13 cellular contexts compared by ENCODE assay signal in the genomic region with DNA sequence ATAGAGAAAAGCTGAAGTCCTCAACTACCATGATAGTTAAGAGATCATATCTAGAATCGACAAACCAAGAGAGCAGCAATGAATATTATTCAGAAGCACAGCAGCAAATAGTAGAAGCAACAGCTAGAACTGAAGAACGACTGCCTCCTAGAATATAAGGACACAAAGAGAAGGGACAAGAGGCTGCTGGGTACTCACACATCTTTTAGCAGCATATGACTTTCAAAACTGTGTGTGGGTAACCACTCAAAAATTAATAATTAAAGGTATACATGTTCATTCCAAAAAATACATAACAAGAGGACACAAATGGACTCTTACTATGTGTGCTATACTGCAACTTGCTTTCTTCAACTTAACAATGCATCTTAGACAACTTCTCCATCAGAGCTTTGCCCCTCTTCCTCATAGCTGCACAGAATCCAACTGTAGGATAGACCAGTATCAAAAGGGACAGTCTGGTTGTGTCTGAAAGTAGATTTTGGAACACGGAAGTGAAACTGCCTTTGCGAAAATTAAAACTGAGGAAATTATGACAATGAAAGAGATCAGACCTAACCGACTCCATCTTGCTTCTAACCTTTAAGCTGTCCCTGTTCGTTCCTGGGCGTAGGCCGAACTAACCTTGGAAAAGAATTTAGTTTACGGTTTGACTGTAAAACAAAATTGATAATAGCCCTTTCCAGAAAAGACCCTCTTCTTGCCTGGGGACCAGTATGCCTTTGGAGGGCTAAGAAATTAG.
DNase-seq lines count a peak whose midpoint lies in the region; ATAC-seq, FAIRE-seq and TF ChIP-seq lines count a peak whose summit lies in the region.
"Had no signal": no experiment of that assay in that cellular context is flagged by ENCODE, and none has a peak within 500 bp of the region (broad histone marks: within the 10 kb centered on the region; RNA-seq: fewer than 3 reads in every experiment).

No MANE protein-coding gene starts in this region.

- H3K27me3 Mint-ChIP-seq in immature natural killer cell (ENCODE audit: low read depth in 3 of 3), result peaks cover 4% of the 10 kb centered on the region in 3 donors

- intact Hi-C loops in uterus (cut with DNase I; ENCODE audit: low total_unique reads), result no loop called here

- H3K27ac ChIP-seq in uterus, result no peak overlapping the region
- H3K27ac ChIP-seq: heart right ventricle had no signal

- TF ChIP-seq CTCF in uterus (IDR thresholded peaks at IDR 0.05), result no peak

- no peak overlapping the region for H3K4me3 Mint-ChIP-seq in immature natural killer cell

- no peaks in the 10 kb centered on the region for H3K27me3 ChIP-seq in uterus
- H3K27me3 ChIP-seq: heart right ventricle had no signal

- H3K4me1 ChIP-seq in uterus, result no peaks in the 10 kb centered on the region

- no peaks in the 10 kb centered on the region for H3K9me3 Mint-ChIP-seq in immature natural killer cell

- FAIRE-seq in GM12891 (lab: Jason Lieb, UNC), result peak; percentile 45
- FAIRE-seq: endothelial cell of umbilical vein had no signal

- TF ChIP-seq POLR2A in GM12891 (IDR thresholded peaks at IDR 0.05; ENCODE audit: low read depth, low read length) (no peak), uterus (IDR thresholded peaks at IDR 0.05) (no peak)

- peak; percentile 42 for ATAC-seq in GM21529 (IDR thresholded peaks at IDR 0.05; ENCODE audit: unreplicated experiment)
- ATAC-seq: heart right ventricle had no signal

- no peaks in the 10 kb centered on the region for H3K36me3 Mint-ChIP-seq in immature natural killer cell

- H3K4me1 Mint-ChIP-seq in immature natural killer cell, result peaks cover 65 to 80% of the 10 kb centered on the region in 2 donors

- H3K27ac Mint-ChIP-seq in immature natural killer cell, result peak overlapping the region; percentile 3 to 84 (median 54)

- no peaks in the 10 kb centered on the region for H3K9me3 ChIP-seq in uterus
- H3K9me3 ChIP-seq: heart right ventricle had no signal

- no peaks in the 10 kb centered on the region for H3K36me3 ChIP-seq in uterus
- H3K36me3 ChIP-seq: heart right ventricle had no signal

- no peak overlapping the region for H3K4me3 ChIP-seq in uterus
- H3K4me3 ChIP-seq: heart right ventricle had no signal

- DNase-seq in GM12891 (ENCODE audit: insufficient read length, low spot score) (no peak), NOMO-1 treated with DMSO at 0.1 percent for 48 hours (lab: John Stamatoyannopoulos, UW; ENCODE audit: unreplicated experiment) (peak; percentile 70), immature natural killer cell (no peak), uterus (no peak), AG20443 (ENCODE audit: low spot score) (no peak)
- no peak for DNase-seq in NK-92 treated with Interleukin-12 subunit alpha and Interleukin-12 subunit beta, amount 100 ng/mL, for 24 hours (lab: John Stamatoyannopoulos, UW)
- DNase-seq: activated CD4-positive, alpha-beta T cell treated with anti-CD3 and anti-CD28 coated beads for 4 hours; HCEC 1CT; heart right ventricle; KBM-7; NCI-H187 treated with DMSO at 0.1 percent for 48 hours had no signal

TF ChIP-seq in GM12891, 5 proteins besides CTCF, POLR2A, EP300 and RAD21:
- TF ChIP-seq SPI1 (IDR thresholded peaks at IDR 0.05; ENCODE audit: low read depth, low read length), result peak; percentile 67
- TF ChIP-seq POU2F2 (IDR thresholded peaks at IDR 0.05; ENCODE audit: low read depth, low read length), result no peak
